In the genomic region with DNA sequence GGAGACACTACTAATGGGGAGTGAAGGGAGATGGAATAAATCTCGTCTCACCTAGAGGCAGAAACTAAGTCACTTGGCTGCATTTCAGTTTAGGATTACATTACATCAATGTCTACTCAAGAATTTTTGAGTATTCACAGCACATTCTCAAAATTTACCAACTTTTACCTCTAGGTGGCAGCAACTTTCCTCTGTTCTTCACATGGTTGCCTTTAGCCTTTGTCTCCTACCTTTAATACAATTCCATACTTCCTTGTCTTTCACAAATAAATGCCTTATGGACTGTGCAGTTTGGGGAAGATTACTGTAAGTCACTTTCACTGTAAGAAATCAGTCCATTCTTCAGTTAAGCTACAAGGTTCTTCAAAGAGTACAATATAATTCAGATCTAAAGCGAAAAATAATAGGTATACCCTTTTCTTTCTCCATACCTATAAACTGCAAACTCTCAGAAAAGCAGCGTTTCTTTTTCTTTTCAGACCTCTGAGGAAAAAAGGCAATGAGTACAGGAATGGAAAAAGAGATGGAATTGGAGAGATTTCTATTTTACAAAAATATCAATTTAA, we compare ENCODE assay signal across 8 cellular contexts.
A peak's percentile ranks its signal among the peaks of the same experiment; 100 is the strongest.
DNase-seq lines count a peak whose midpoint lies in the region; ATAC-seq and TF ChIP-seq lines count a peak whose summit lies in the region.

No MANE protein-coding gene starts in this region.

- H3K4me1 Mint-ChIP-seq in activated CD8-positive, alpha-beta memory T cell treated with anti-CD3 and anti-CD28 coated beads, Interleukin-2, amount 10 ng/mL, durations not matched to agents 7 days and 5 days, result peaks cover 5% of the 10 kb centered on the region
- peaks cover 9% of the 10 kb centered on the region for H3K4me1 Mint-ChIP-seq in endodermal cell

- no peak overlapping the region for H3K4me3 Mint-ChIP-seq in activated CD8-positive, alpha-beta memory T cell treated with anti-CD3 and anti-CD28 coated beads, Interleukin-2, amount 10 ng/mL, durations not matched to agents 7 days and 5 days
- no peak overlapping the region for H3K4me3 Mint-ChIP-seq in endodermal cell

- H3K36me3 ChIP-seq in RWPE2 (ENCODE audit: low read depth) (no peaks in the 10 kb centered on the region), endodermal cell (ENCODE audit: control insufficient read depth, insufficient read depth, low read length) (no peaks in the 10 kb centered on the region), mucosa of descending colon (ENCODE audit: low read depth) (no peaks in the 10 kb centered on the region)

- no peak overlapping the region for H3K27ac Mint-ChIP-seq in activated CD8-positive, alpha-beta memory T cell treated with anti-CD3 and anti-CD28 coated beads, Interleukin-2, amount 10 ng/mL, durations not matched to agents 7 days and 5 days
- H3K27ac Mint-ChIP-seq in endodermal cell, result no peak overlapping the region

- no peak overlapping the region for H3K9ac ChIP-seq in endodermal cell (ENCODE audit: extremely low read depth, low read length, poor library complexity, severe bottlenecking)

- TF ChIP-seq CTCF in RWPE2 (IDR thresholded peaks at IDR 0.05; ENCODE audit: poor library complexity, severe bottlenecking), result peak; percentile 81
- peak; percentile 80 for TF ChIP-seq CTCF in endodermal cell (conservative IDR thresholded peaks at IDR 0.05)
- TF ChIP-seq CTCF in mucosa of descending colon (IDR thresholded peaks at IDR 0.05), result peak; percentile 39

- H3K27me3 Mint-ChIP-seq in activated CD8-positive, alpha-beta memory T cell treated with anti-CD3 and anti-CD28 coated beads, Interleukin-2, amount 10 ng/mL, durations not matched to agents 7 days and 5 days, result no peaks in the 10 kb centered on the region
- H3K27me3 Mint-ChIP-seq in endodermal cell (ENCODE audit: insufficient read depth), result no peaks in the 10 kb centered on the region

- CTCF ChIA-PET in activated CD8-positive, alpha-beta memory T cell treated with anti-CD3 and anti-CD28 coated beads, Interleukin-2, amount 10 ng/mL, durations not matched to agents 7 days and 5 days (lab: Charles Lee), result interaction anchor here (0.7 to 1.5 kb wide), 5 partner anchors 9 to 1501 kb away, joined by 3 to 6 read pairs (median 3); no protein-coding TSS in a partner anchor

- H3K36me3 Mint-ChIP-seq in activated CD8-positive, alpha-beta memory T cell treated with anti-CD3 and anti-CD28 coated beads, Interleukin-2, amount 10 ng/mL, durations not matched to agents 7 days and 5 days, result no peaks in the 10 kb centered on the region
- no peaks in the 10 kb centered on the region for H3K36me3 Mint-ChIP-seq in endodermal cell (ENCODE audit: low read depth)

- intact Hi-C loops in mucosa of descending colon (cut with DNase I, micrococcal nuclease), result loop anchor here in 1 of 2 donors (10.0 kb wide), 1 partner anchor 380 kb away; a partner anchor contains a TSS

- whole genome bisulfite sequencing in endodermal cell (ENCODE audit: insufficient coverage in 1 of 2, insufficient read length in 1 of 2), 2 experiments, result 50% methylated on average over 2 of the region's 3 CpGs; no CpG with 5 or more reads in 1 of the 2 experiments

- H3K9me3 ChIP-seq in RWPE2 (ENCODE audit: severe bottlenecking) (no peaks in the 10 kb centered on the region), endodermal cell (ENCODE audit: control insufficient read depth, low read length) (no peaks in the 10 kb centered on the region), mucosa of descending colon (no peaks in the 10 kb centered on the region)

- H3K4me3 ChIP-seq in RWPE2 (ENCODE audit: severe bottlenecking) (no peak overlapping the region), endodermal cell (ENCODE audit: low read length) (no peak overlapping the region), mucosa of descending colon (no peak overlapping the region)

- DNase-seq in activated CD8-positive, alpha-beta memory T cell treated with anti-CD3 and anti-CD28 coated beads, Interleukin-2, amount 10 ng/mL, durations not matched to agents 7 days and 5 days, result no peak
- no peak for DNase-seq in activated CD8-positive, alpha-beta memory T cell treated with anti-CD3 and anti-CD28 coated beads, Interleukin-2, amount 50 U/mL, for 4 hours
- DNase-seq in M059J (ENCODE audit: low read depth), result peak; percentile 60
- no peak for DNase-seq in RWPE2 (ENCODE audit: low spot score)
- no peak for DNase-seq in endodermal cell
- DNase-seq in mucosa of descending colon, result peak in 1 of 3 donors; percentile 82
- no peak for DNase-seq in GM19238 (ENCODE audit: insufficient read length, low spot score)

- H3K27ac ChIP-seq in RWPE2 (ENCODE audit: poor library complexity, severe bottlenecking) (no peak overlapping the region), endodermal cell (ENCODE audit: low read depth, low read length) (no peak overlapping the region)

- H3K4me1 ChIP-seq in RWPE2 (ENCODE audit: insufficient read depth, poor library complexity, severe bottlenecking), result no peaks in the 10 kb centered on the region
- H3K4me1 ChIP-seq in endodermal cell (ENCODE audit: control insufficient read depth, insufficient read depth, low read length), result no peaks in the 10 kb centered on the region
- no peaks in the 10 kb centered on the region for H3K4me1 ChIP-seq in mucosa of descending colon (ENCODE audit: low read depth)

- no peaks in the 10 kb centered on the region for H3K27me3 ChIP-seq in RWPE2 (ENCODE audit: insufficient read depth, poor library complexity, severe bottlenecking)
- no peaks in the 10 kb centered on the region for H3K27me3 ChIP-seq in endodermal cell (ENCODE audit: control insufficient read depth, insufficient read depth, low read length, poor library complexity, severe bottlenecking)

- no peaks in the 10 kb centered on the region for H3K9me3 Mint-ChIP-seq in activated CD8-positive, alpha-beta memory T cell treated with anti-CD3 and anti-CD28 coated beads, Interleukin-2, amount 10 ng/mL, durations not matched to agents 7 days and 5 days (ENCODE audit: low read depth)
- no peaks in the 10 kb centered on the region for H3K9me3 Mint-ChIP-seq in endodermal cell

- ATAC-seq in activated CD8-positive, alpha-beta memory T cell treated with anti-CD3 and anti-CD28 coated beads, Interleukin-2, amount 10 ng/mL, durations not matched to agents 7 days and 5 days, result peak; percentile 36
- ATAC-seq in GM21786 (IDR thresholded peaks at IDR 0.05; ENCODE audit: unreplicated experiment) (peak; percentile 77), RWPE2 (ENCODE audit: low read depth) (peak; percentile 67; the same call in 2 of the 3 replicates), mucosa of descending colon (peak; percentile 87)

Comparison
In these comparisons a context has a peak if more than half of its experiments do, and no peak if none do; other contexts are left out.
1. ATAC-seq: peak in every context shown above with its lines; median percentile 87 in mucosa of descending colon; 77 in GM21786; 67 in RWPE2; 36 in activated CD8-positive, alpha-beta memory T cell treated with anti-CD3 and anti-CD28 coated beads, Interleukin-2, amount 10 ng/mL, durations not matched to agents 7 days and 5 days.